9 cellular contexts compared by ENCODE assay signal in the genomic region with DNA sequence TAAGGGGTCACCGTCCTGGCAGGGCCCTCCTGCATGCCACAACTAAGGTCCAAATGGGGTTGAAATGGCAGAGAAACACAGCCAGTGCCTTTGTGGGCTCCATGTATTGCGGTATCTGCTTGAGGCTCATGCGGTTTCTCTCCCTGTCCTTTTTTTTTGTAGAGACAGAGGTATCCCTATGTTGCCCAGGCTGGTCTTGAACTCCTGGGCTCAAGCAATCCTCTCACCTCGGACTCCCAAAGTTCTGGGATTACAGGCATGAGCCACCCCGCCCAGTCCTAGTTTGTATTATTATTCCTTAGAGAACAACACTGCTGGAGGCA.
A peak's percentile ranks its signal among the peaks of the same experiment; 100 is the strongest.
DNase-seq lines count a peak whose midpoint lies in the region; ATAC-seq and TF ChIP-seq lines count a peak whose summit lies in the region.
"Had no signal": no experiment of that assay in that cellular context is flagged by ENCODE, and none has a peak within 500 bp of the region (broad histone marks: within the 10 kb centered on the region; RNA-seq: fewer than 3 reads in every experiment).

No MANE protein-coding gene starts in this region.

- DNase-seq in left ventricle myocardium inferior (no peak), left cardiac atrium (no peak), PC-3 (no peak), fibroblast of lung (ENCODE audit: low read depth in 2 of 2) (no peak), suprapubic skin (ENCODE audit: low spot score in 2 of 2) (peak in 1 of 2 donors; percentile 14), DMS53 (lab: John Stamatoyannopoulos, UW) (no peak), retina (no peak), Ammon's horn (ENCODE audit: low spot score) (no peak)
- DNase-seq: cerebellar nuclear complex had no signal

- CTCF ChIA-PET in PC-3 (lab: Charles Lee): interaction anchor here (0.5 to 1.1 kb wide), 4 partner anchors 56 to 186 kb away, joined by 3 to 9 read pairs (median 4); no protein-coding TSS in a partner anchor

- H3K4me3 ChIP-seq in left ventricle myocardium inferior: no peak overlapping the region
- H3K4me3 ChIP-seq in PC-3 (ENCODE audit: low read length): no peak overlapping the region
- no peak overlapping the region for H3K4me3 ChIP-seq in fibroblast of lung (replicated peaks in 1 of 4; ENCODE audit: control extremely low read depth in 1 of 4, insufficient read depth in 1 of 4, low read depth in 3 of 4, low read length in 4 of 4)
- no peak overlapping the region for H3K4me3 ChIP-seq in suprapubic skin

- H3K27me3 ChIP-seq in left ventricle myocardium inferior (ENCODE audit: low read depth) (no peaks in the 10 kb centered on the region), PC-3 (ENCODE audit: low read length) (no peaks in the 10 kb centered on the region), fibroblast of lung (ENCODE audit: control insufficient read depth, insufficient read depth, low read length) (no peaks in the 10 kb centered on the region), suprapubic skin (no peaks in the 10 kb centered on the region)

- no peak overlapping the region for H3K27ac ChIP-seq in left ventricle myocardium inferior (replicated peaks)
- H3K27ac ChIP-seq in PC-3 (ENCODE audit: low read length): no peak overlapping the region
- no peak overlapping the region for H3K27ac ChIP-seq in fibroblast of lung (ENCODE audit: insufficient read depth, low read length)
- peak overlapping the region; percentile 29 for H3K27ac ChIP-seq in suprapubic skin

- TF ChIP-seq CTCF in left ventricle myocardium inferior (IDR thresholded peaks at IDR 0.05; ENCODE audit: borderline replicate concordance): peak; percentile 50
- TF ChIP-seq CTCF in PC-3 (conservative IDR thresholded peaks at IDR 0.05; ENCODE audit: low read depth, low read length): no peak
- no peak for TF ChIP-seq CTCF in fibroblast of lung (conservative IDR thresholded peaks at IDR 0.05 in 1 of 2, IDR thresholded peaks at IDR 0.05 in 1 of 2; ENCODE audit: low read depth in 1 of 2, low read length in 2 of 2)
- peak in 1 of 2 donors; percentile 1 for TF ChIP-seq CTCF in suprapubic skin (IDR thresholded peaks at IDR 0.05)

- intact Hi-C loops in left ventricle myocardium inferior (cut with micrococcal nuclease) (no loop called here), left cardiac atrium (cut with DNase I) (loop anchor here (2.0 to 5.0 kb wide), 2 partner anchors 185 to 188 kb away; no protein-coding TSS in a partner anchor), PC-3 (cut with micrococcal nuclease) (loop anchor here (1.0 kb wide), 2 partner anchors 62 to 185 kb away; no protein-coding TSS in a partner anchor)

- H3K4me1 ChIP-seq in left ventricle myocardium inferior (peaks cover 8% of the 10 kb centered on the region), PC-3 (ENCODE audit: insufficient read depth, low read length) (no peaks in the 10 kb centered on the region; the same call in 1 of the 2 replicates), fibroblast of lung (ENCODE audit: control insufficient read depth, extremely low read depth, insufficient read depth, low read length) (no peaks in the 10 kb centered on the region), suprapubic skin (peaks cover 20% of the 10 kb centered on the region)

- H3K36me3 ChIP-seq in left ventricle myocardium inferior: no peaks in the 10 kb centered on the region
- H3K36me3 ChIP-seq in PC-3 (ENCODE audit: low read depth, low read length): no peaks in the 10 kb centered on the region
- no peaks in the 10 kb centered on the region for H3K36me3 ChIP-seq in fibroblast of lung (ENCODE audit: control insufficient read depth, insufficient read depth, low read length)
- no peaks in the 10 kb centered on the region for H3K36me3 ChIP-seq in suprapubic skin

- no peak overlapping the region for H3K4me2 ChIP-seq in PC-3 (ENCODE audit: low read length)
- H3K4me2 ChIP-seq in fibroblast of lung (ENCODE audit: extremely low read depth, insufficient read depth, low read length): peak overlapping the region; percentile 82

- peak overlapping the region; percentile 76; the same call in 1 of the 2 replicates for H2AFZ ChIP-seq in PC-3 (ENCODE audit: low read length)
- no peak overlapping the region for H2AFZ ChIP-seq in fibroblast of lung (ENCODE audit: low read length)

- no peak overlapping the region for H3K9ac ChIP-seq in PC-3 (ENCODE audit: low read length)
- no peak overlapping the region for H3K9ac ChIP-seq in fibroblast of lung (ENCODE audit: insufficient read depth, low read length)

- 58% methylated on average over 5 of the region's 5 CpGs for WGBS in suprapubic skin

- H3K9me3 ChIP-seq in left ventricle myocardium inferior (replicated peaks) (no peaks in the 10 kb centered on the region), PC-3 (ENCODE audit: low read length) (no peaks in the 10 kb centered on the region), fibroblast of lung (ENCODE audit: control insufficient read depth, insufficient read depth, low read depth, low read length) (no peaks in the 10 kb centered on the region), suprapubic skin (no peaks in the 10 kb centered on the region)

- ATAC-seq in left cardiac atrium (no peak), PC-3 (no peak)

- H3K79me2 ChIP-seq in PC-3 (ENCODE audit: low read length): no peaks in the 10 kb centered on the region
- H3K79me2 ChIP-seq in fibroblast of lung (ENCODE audit: control insufficient read depth, insufficient read depth, low read length): no peaks in the 10 kb centered on the region

- H4K20me1 ChIP-seq in PC-3 (ENCODE audit: low read length) (no peaks in the 10 kb centered on the region), fibroblast of lung (ENCODE audit: control insufficient read depth, extremely low read depth, insufficient read depth, low read length) (no peaks in the 10 kb centered on the region)

- TF ChIP-seq POLR2A in suprapubic skin (IDR thresholded peaks at IDR 0.05): no peak

- TF ChIP-seq EP300 in suprapubic skin (IDR thresholded peaks at IDR 0.05): no peak

- no peaks in the 10 kb centered on the region for H3F3A ChIP-seq in PC-3 (ENCODE audit: low read length, unreplicated experiment)

- no TSS peak for BruUV-seq in PC-3 (replicated peaks; lab: Mats Ljungman, UMichigan)

- POLR2A ChIA-PET in PC-3 (lab: Charles Lee; ENCODE audit: unreplicated experiment): no interaction called here

- no peaks in the 10 kb centered on the region for H3K9me2 ChIP-seq in PC-3 (replicated peaks; ENCODE audit: low read length)
